ENCODE assay signal across 1 cellular context in the genomic region with DNA sequence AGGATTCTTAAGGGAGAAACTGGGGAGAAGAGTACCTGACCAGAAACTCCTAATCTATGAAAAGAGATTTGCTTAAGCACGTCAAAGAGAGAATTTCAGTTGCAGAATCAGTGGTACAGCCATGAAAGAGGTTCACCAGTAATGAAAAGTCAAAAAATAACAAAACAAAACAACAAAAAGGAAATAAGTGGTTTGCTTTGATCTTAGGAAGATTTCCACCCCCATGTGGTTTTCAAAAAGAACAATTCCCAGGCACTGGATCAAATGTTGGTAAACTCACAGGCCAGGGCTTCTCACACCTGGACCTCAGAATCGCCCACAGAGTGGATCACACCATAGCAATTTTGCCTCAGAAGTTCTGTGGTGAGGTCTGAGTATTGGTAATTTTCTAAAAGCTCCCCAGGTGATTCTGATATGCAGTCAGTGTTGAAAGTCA.
TF ChIP-seq lines count a peak whose summit lies in the region.

No MANE protein-coding gene starts in this region.

TF ChIP-seq in GM12878, 131 proteins besides CTCF, POLR2A, EP300 and RAD21 (continued from another document and continues in another):
- TF ChIP-seq ZBTB11 (CRISPR knock-in tag; IDR thresholded peaks at IDR 0.05) (no peak), CHD4 (IDR thresholded peaks at IDR 0.05) (no peak), DPF2 (IDR thresholded peaks at IDR 0.05) (peak; percentile 51; the same call in 1 of the 2 replicates), MXI1 (IDR thresholded peaks at IDR 0.05; ENCODE audit: low read depth, low read length) (0 out of 2 replicates have a peak, but pooled peaks have one; percentile 33), MEF2A (IDR thresholded peaks at IDR 0.05; ENCODE audit: insufficient read depth, low read depth, low read length) (peak; percentile 57; the same call in 1 of the 2 replicates), NFIC (IDR thresholded peaks at IDR 0.05; ENCODE audit: low read depth, low read length) (peak; percentile 95), ZBED1 (IDR thresholded peaks at IDR 0.05; ENCODE audit: borderline replicate concordance) (peak; percentile 32; the same call in 1 of the 2 replicates), NFXL1 (IDR thresholded peaks at IDR 0.05; ENCODE audit: borderline replicate concordance) (no peak), EZH2 (IDR thresholded peaks at IDR 0.05; ENCODE audit: borderline replicate concordance, control insufficient read depth, low read depth, low read length) (no peak), IKZF1 (conservative IDR thresholded peaks at IDR 0.05) (peak; percentile 82), IRF4 (IDR thresholded peaks at IDR 0.05; ENCODE audit: low read depth, low read length) (peak; percentile 49; the same call in 1 of the 2 replicates), ETV6 (conservative IDR thresholded peaks at IDR 0.05 in 1 of 2, IDR thresholded peaks at IDR 0.05 in 1 of 2; ENCODE audit: borderline replicate concordance in 1 of 2, low read depth in 1 of 2) (peak in 1 of 2 experiments; percentile 29; a peak in 1 of 4 replicates), MEF2B (IDR thresholded peaks at IDR 0.05; ENCODE audit: partially characterized antibody, poor library complexity, severe bottlenecking) (peak; percentile 40), CREB1 (IDR thresholded peaks at IDR 0.05; ENCODE audit: low read depth) (peak; percentile 44), SP1 (IDR thresholded peaks at IDR 0.05; ENCODE audit: low read depth, low read length) (peak; percentile 42), MTA3 (IDR thresholded peaks at IDR 0.05; ENCODE audit: borderline replicate concordance, low read length) (peak; percentile 96; the same call in 1 of the 2 replicates), FOXM1 (IDR thresholded peaks at IDR 0.05; ENCODE audit: low read depth, low read length) (peak; percentile 95), TCF3 (IDR thresholded peaks at IDR 0.05; ENCODE audit: borderline replicate concordance, insufficient read depth, low read depth, low read length) (peak; percentile 83; the same call in 1 of the 2 replicates), FOXK2 (IDR thresholded peaks at IDR 0.05) (no peak), SREBF2 (IDR thresholded peaks at IDR 0.05; ENCODE audit: low read length) (no peak), POU2F2 (IDR thresholded peaks at IDR 0.05; ENCODE audit: borderline replicate concordance, low read depth, low read length) (peak; percentile 82; the same call in 1 of the 3 replicates), SMAD5 (IDR thresholded peaks at IDR 0.05; ENCODE audit: low read depth) (no peak), CEBPB (IDR thresholded peaks at IDR 0.05; ENCODE audit: borderline replicate concordance in 1 of 2, low read depth in 2 of 2, low read length in 2 of 2) (peak in 1 of 2 experiments; percentile 71; a peak in 1 of 4 replicates), BCL11A (IDR thresholded peaks at IDR 0.05; ENCODE audit: low read depth, low read length) (peak; percentile 68; the same call in 1 of the 2 replicates), TCF12 (IDR thresholded peaks at IDR 0.05; ENCODE audit: low read depth, low read length) (peak; percentile 67), EED (IDR thresholded peaks at IDR 0.05; ENCODE audit: low read depth) (peak; percentile 71), MTA2 (IDR thresholded peaks at IDR 0.05; ENCODE audit: low read depth) (peak; percentile 71; the same call in 1 of the 2 replicates), ATF7 (IDR thresholded peaks at IDR 0.05; ENCODE audit: low read depth) (peak; percentile 46; the same call in 1 of the 2 replicates), CBFB (IDR thresholded peaks at IDR 0.05; ENCODE audit: low read depth) (peak; percentile 87; the same call in 1 of the 2 replicates), SKIL (IDR thresholded peaks at IDR 0.05; ENCODE audit: low read depth, poor library complexity, severe bottlenecking) (peak; percentile 87)
- TF ChIP-seq, protein P1, sequence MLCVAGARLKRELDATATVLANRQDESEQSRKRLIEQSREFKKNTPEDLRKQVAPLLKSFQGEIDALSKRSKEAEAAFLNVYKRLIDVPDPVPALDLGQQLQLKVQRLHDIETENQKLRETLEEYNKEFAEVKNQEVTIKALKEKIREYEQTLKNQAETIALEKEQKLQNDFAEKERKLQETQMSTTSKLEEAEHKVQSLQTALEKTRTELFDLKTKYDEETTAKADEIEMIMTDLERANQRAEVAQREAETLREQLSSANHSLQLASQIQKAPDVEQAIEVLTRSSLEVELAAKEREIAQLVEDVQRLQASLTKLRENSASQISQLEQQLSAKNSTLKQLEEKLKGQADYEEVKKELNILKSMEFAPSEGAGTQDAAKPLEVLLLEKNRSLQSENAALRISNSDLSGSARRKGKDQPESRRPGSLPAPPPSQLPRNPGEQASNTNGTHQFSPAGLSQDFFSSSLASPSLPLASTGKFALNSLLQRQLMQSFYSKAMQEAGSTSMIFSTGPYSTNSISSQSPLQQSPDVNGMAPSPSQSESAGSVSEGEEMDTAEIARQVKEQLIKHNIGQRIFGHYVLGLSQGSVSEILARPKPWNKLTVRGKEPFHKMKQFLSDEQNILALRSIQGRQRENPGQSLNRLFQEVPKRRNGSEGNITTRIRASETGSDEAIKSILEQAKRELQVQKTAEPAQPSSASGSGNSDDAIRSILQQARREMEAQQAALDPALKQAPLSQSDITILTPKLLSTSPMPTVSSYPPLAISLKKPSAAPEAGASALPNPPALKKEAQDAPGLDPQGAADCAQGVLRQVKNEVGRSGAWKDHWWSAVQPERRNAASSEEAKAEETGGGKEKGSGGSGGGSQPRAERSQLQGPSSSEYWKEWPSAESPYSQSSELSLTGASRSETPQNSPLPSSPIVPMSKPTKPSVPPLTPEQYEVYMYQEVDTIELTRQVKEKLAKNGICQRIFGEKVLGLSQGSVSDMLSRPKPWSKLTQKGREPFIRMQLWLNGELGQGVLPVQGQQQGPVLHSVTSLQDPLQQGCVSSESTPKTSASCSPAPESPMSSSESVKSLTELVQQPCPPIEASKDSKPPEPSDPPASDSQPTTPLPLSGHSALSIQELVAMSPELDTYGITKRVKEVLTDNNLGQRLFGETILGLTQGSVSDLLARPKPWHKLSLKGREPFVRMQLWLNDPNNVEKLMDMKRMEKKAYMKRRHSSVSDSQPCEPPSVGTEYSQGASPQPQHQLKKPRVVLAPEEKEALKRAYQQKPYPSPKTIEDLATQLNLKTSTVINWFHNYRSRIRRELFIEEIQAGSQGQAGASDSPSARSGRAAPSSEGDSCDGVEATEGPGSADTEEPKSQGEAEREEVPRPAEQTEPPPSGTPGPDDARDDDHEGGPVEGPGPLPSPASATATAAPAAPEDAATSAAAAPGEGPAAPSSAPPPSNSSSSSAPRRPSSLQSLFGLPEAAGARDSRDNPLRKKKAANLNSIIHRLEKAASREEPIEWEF (IDR thresholded peaks at IDR 0.05; ENCODE audit: insufficient replicate concordance, low read depth, low read length) = peak; percentile 58
- TF ChIP-seq, protein P2, sequence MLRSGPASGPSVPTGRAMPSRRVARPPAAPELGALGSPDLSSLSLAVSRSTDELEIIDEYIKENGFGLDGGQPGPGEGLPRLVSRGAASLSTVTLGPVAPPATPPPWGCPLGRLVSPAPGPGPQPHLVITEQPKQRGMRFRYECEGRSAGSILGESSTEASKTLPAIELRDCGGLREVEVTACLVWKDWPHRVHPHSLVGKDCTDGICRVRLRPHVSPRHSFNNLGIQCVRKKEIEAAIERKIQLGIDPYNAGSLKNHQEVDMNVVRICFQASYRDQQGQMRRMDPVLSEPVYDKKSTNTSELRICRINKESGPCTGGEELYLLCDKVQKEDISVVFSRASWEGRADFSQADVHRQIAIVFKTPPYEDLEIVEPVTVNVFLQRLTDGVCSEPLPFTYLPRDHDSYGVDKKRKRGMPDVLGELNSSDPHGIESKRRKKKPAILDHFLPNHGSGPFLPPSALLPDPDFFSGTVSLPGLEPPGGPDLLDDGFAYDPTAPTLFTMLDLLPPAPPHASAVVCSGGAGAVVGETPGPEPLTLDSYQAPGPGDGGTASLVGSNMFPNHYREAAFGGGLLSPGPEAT (IDR thresholded peaks at IDR 0.05; ENCODE audit: low read depth) = peak; percentile 68; the same call in 1 of the 2 replicates
- TF ChIP-seq, protein P3, sequence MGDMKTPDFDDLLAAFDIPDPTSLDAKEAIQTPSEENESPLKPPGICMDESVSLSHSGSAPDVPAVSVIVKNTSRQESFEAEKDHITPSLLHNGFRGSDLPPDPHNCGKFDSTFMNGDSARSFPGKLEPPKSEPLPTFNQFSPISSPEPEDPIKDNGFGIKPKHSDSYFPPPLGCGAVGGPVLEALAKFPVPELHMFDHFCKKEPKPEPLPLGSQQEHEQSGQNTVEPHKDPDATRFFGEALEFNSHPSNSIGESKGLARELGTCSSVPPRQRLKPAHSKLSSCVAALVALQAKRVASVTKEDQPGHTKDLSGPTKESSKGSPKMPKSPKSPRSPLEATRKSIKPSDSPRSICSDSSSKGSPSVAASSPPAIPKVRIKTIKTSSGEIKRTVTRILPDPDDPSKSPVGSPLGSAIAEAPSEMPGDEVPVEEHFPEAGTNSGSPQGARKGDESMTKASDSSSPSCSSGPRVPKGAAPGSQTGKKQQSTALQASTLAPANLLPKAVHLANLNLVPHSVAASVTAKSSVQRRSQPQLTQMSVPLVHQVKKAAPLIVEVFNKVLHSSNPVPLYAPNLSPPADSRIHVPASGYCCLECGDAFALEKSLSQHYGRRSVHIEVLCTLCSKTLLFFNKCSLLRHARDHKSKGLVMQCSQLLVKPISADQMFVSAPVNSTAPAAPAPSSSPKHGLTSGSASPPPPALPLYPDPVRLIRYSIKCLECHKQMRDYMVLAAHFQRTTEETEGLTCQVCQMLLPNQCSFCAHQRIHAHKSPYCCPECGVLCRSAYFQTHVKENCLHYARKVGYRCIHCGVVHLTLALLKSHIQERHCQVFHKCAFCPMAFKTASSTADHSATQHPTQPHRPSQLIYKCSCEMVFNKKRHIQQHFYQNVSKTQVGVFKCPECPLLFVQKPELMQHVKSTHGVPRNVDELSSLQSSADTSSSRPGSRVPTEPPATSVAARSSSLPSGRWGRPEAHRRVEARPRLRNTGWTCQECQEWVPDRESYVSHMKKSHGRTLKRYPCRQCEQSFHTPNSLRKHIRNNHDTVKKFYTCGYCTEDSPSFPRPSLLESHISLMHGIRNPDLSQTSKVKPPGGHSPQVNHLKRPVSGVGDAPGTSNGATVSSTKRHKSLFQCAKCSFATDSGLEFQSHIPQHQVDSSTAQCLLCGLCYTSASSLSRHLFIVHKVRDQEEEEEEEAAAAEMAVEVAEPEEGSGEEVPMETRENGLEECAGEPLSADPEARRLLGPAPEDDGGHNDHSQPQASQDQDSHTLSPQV (IDR thresholded peaks at IDR 0.05) = 0 out of 2 replicates have a peak, but pooled peaks have one; percentile 38
- TF ChIP-seq, protein P4, sequence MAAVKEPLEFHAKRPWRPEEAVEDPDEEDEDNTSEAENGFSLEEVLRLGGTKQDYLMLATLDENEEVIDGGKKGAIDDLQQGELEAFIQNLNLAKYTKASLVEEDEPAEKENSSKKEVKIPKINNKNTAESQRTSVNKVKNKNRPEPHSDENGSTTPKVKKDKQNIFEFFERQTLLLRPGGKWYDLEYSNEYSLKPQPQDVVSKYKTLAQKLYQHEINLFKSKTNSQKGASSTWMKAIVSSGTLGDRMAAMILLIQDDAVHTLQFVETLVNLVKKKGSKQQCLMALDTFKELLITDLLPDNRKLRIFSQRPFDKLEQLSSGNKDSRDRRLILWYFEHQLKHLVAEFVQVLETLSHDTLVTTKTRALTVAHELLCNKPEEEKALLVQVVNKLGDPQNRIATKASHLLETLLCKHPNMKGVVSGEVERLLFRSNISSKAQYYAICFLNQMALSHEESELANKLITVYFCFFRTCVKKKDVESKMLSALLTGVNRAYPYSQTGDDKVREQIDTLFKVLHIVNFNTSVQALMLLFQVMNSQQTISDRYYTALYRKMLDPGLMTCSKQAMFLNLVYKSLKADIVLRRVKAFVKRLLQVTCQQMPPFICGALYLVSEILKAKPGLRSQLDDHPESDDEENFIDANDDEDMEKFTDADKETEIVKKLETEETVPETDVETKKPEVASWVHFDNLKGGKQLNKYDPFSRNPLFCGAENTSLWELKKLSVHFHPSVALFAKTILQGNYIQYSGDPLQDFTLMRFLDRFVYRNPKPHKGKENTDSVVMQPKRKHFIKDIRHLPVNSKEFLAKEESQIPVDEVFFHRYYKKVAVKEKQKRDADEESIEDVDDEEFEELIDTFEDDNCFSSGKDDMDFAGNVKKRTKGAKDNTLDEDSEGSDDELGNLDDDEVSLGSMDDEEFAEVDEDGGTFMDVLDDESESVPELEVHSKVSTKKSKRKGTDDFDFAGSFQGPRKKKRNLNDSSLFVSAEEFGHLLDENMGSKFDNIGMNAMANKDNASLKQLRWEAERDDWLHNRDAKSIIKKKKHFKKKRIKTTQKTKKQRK (IDR thresholded peaks at IDR 0.05; ENCODE audit: low read depth, low read length) = no peak
